Comparison of ENCODE assay signal across 33 cellular contexts in genomic region chr3:159221335-159221734, GRCh38.
DNase-seq lines count a peak whose midpoint lies in the region; ATAC-seq and TF ChIP-seq lines count a peak whose summit lies in the region.
"Had no signal": no experiment of that assay in that cellular context is flagged by ENCODE, and none has a peak within 500 bp of the region (broad histone marks: within the 10 kb centered on the region; RNA-seq: fewer than 3 reads in every experiment).

No MANE protein-coding gene starts in this region.

- no peak for ATAC-seq in GM21515 (IDR thresholded peaks at IDR 0.05; ENCODE audit: unreplicated experiment)
- ATAC-seq in activated CD8-positive, alpha-beta memory T cell treated with anti-CD3 and anti-CD28 coated beads, Interleukin-2, amount 10 ng/mL, durations not matched to agents 7 days and 5 days = no peak
- ATAC-seq: A549; CD8-positive, alpha-beta T cell had no signal

- no peaks in the 10 kb centered on the region for H3K27me3 ChIP-seq in neural cell (ENCODE audit: insufficient read depth, low read depth, low read length)
- H3K27me3 ChIP-seq in MG63 = peaks cover 18% of the 10 kb centered on the region
- H3K27me3 ChIP-seq: BE2C; BLaER1; BLaER1 treated with 17β-estradiol and CSF1 and Interleukin-3, amounts not matched to agents 10 nM and 100 nM had no signal

- H3K27ac ChIP-seq in neural cell (ENCODE audit: low read length) = peak overlapping the region; percentile 77
- H3K27ac ChIP-seq: 22Rv1; A549; BLaER1; BLaER1 treated with 17β-estradiol and CSF1 and Interleukin-3, amounts not matched to agents 10 nM and 100 nM; C4-2B had no signal

- peaks cover 14% of the 10 kb centered on the region for H3F3A ChIP-seq in neural cell (ENCODE audit: insufficient read depth, low read length, poor library complexity, severe bottlenecking)

- H3K27me3 Mint-ChIP-seq in activated CD8-positive, alpha-beta memory T cell treated with anti-CD3 and anti-CD28 coated beads, Interleukin-2, amount 10 ng/mL, durations not matched to agents 7 days and 5 days = no peaks in the 10 kb centered on the region
- H3K27me3 Mint-ChIP-seq: CD4-positive, alpha-beta T cell; CD4-positive, CD25-positive, alpha-beta regulatory T cell had no signal

- TF ChIP-seq RAD21 in neural cell (conservative IDR thresholded peaks at IDR 0.05) = peak; percentile 57

- H3K9me3 Mint-ChIP-seq in activated CD8-positive, alpha-beta memory T cell treated with anti-CD3 and anti-CD28 coated beads, Interleukin-2, amount 10 ng/mL, durations not matched to agents 7 days and 5 days (ENCODE audit: low read depth) = no peaks in the 10 kb centered on the region
- H3K9me3 Mint-ChIP-seq: CD14-positive monocyte; CD4-positive, alpha-beta T cell; CD8-positive, alpha-beta T cell had no signal

- TF ChIP-seq CTCF in neural cell (IDR thresholded peaks at IDR 0.05; ENCODE audit: poor library complexity, severe bottlenecking) = no peak

- no peaks in the 10 kb centered on the region for H3K36me3 ChIP-seq in neural cell (ENCODE audit: insufficient read depth, low read length)
- H3K36me3 ChIP-seq in MG63 = no peaks in the 10 kb centered on the region
- H3K36me3 ChIP-seq: BE2C; BLaER1; BLaER1 treated with 17β-estradiol and CSF1 and Interleukin-3, amounts not matched to agents 10 nM and 100 nM had no signal

- no peaks in the 10 kb centered on the region for H3K36me3 Mint-ChIP-seq in activated CD8-positive, alpha-beta memory T cell treated with anti-CD3 and anti-CD28 coated beads, Interleukin-2, amount 10 ng/mL, durations not matched to agents 7 days and 5 days
- H3K36me3 Mint-ChIP-seq: CD14-positive monocyte; CD4-positive, alpha-beta memory T cell; CD4-positive, CD25-positive, alpha-beta regulatory T cell; CD8-positive, alpha-beta memory T cell; CD8-positive, alpha-beta T cell had no signal

- TF ChIP-seq EP300 in neural cell (conservative IDR thresholded peaks at IDR 0.05; ENCODE audit: poor library complexity, severe bottlenecking) = peak; percentile 90

- DNase-seq in NCI-H2227 (lab: John Stamatoyannopoulos, UW; ENCODE audit: unreplicated experiment) (peak; percentile 73), NCI-H2227 treated with DMSO at 0.1 percent for 48 hours (lab: John Stamatoyannopoulos, UW) (peak; percentile 83), MG63 (no peak)
- no peak for DNase-seq in activated CD8-positive, alpha-beta memory T cell treated with anti-CD3 and anti-CD28 coated beads, Interleukin-2, amount 10 ng/mL, durations not matched to agents 7 days and 5 days
- DNase-seq: 8988T; ACHN; AML-193; BE2C; C1 segment of cervical spinal cord; Caco-2; Calu3; CD4-positive, alpha-beta memory T cell; CD4-positive, alpha-beta T cell; CD4-positive, CD25-positive, alpha-beta regulatory T cell; CD8-positive, alpha-beta memory T cell; CD8-positive, alpha-beta T cell; COR-L47; DMS 273 treated with DMSO at 0.1 percent for 48 hours; DMS153; DMS53; DMS79; DMS79 treated with DMSO at 0.1 percent for 48 hours; DND-41; EL had no signal

- no peaks in the 10 kb centered on the region for H3K9me3 ChIP-seq in neural cell (ENCODE audit: low read length)
- no peaks in the 10 kb centered on the region for H3K9me3 ChIP-seq in MG63
- H3K9me3 ChIP-seq: A549; BE2C; BLaER1; BLaER1 treated with 17β-estradiol and CSF1 and Interleukin-3, amounts not matched to agents 10 nM and 100 nM; Caco-2 had no signal

- no peaks in the 10 kb centered on the region for H4K20me1 ChIP-seq in neural cell (ENCODE audit: insufficient read depth)
- H4K20me1 ChIP-seq: BLaER1; BLaER1 treated with 17β-estradiol and CSF1 and Interleukin-3, amounts not matched to agents 10 nM and 100 nM had no signal

- no peaks in the 10 kb centered on the region for H3K4me1 Mint-ChIP-seq in activated CD8-positive, alpha-beta memory T cell treated with anti-CD3 and anti-CD28 coated beads, Interleukin-2, amount 10 ng/mL, durations not matched to agents 7 days and 5 days
- H3K4me1 Mint-ChIP-seq: B cell; CD14-positive monocyte; CD4-positive, alpha-beta memory T cell; CD4-positive, CD25-positive, alpha-beta regulatory T cell; CD8-positive, alpha-beta memory T cell had no signal

- no peaks in the 10 kb centered on the region for H3K79me2 ChIP-seq in neural cell (replicated peaks; ENCODE audit: insufficient read depth, low read length)

- H3K4me3 ChIP-seq in neural cell (ENCODE audit: low read length) (no peak overlapping the region), MG63 (no peak overlapping the region)
- H3K4me3 ChIP-seq: A549; BLaER1; BLaER1 treated with 17β-estradiol and CSF1 and Interleukin-3, amounts not matched to agents 10 nM and 100 nM had no signal

- no peaks in the 10 kb centered on the region for H3K9me2 ChIP-seq in neural cell (ENCODE audit: insufficient read depth, low read length)

- H3K27ac Mint-ChIP-seq in activated CD8-positive, alpha-beta memory T cell treated with anti-CD3 and anti-CD28 coated beads, Interleukin-2, amount 10 ng/mL, durations not matched to agents 7 days and 5 days = no peak overlapping the region
- H3K27ac Mint-ChIP-seq: B cell; CD14-positive monocyte; CD4-positive, alpha-beta memory T cell; CD4-positive, alpha-beta T cell; CD4-positive, CD25-positive, alpha-beta regulatory T cell; CD8-positive, alpha-beta memory T cell; CD8-positive, alpha-beta T cell had no signal

- H3K9ac ChIP-seq in neural cell (ENCODE audit: low read length) = no peak overlapping the region
- H3K9ac ChIP-seq: BLaER1; BLaER1 treated with 17β-estradiol and CSF1 and Interleukin-3, amounts not matched to agents 10 nM and 100 nM had no signal

- no peak overlapping the region for H3K4me2 ChIP-seq in neural cell (ENCODE audit: low read length)
- H3K4me2 ChIP-seq: A549; BLaER1; BLaER1 treated with 17β-estradiol and CSF1 and Interleukin-3, amounts not matched to agents 10 nM and 100 nM had no signal

- H3K4me3 Mint-ChIP-seq in activated CD8-positive, alpha-beta memory T cell treated with anti-CD3 and anti-CD28 coated beads, Interleukin-2, amount 10 ng/mL, durations not matched to agents 7 days and 5 days = no peak overlapping the region
- H3K4me3 Mint-ChIP-seq: B cell; CD14-positive monocyte; CD4-positive, alpha-beta memory T cell; CD4-positive, alpha-beta T cell; CD4-positive, CD25-positive, alpha-beta regulatory T cell; CD8-positive, alpha-beta memory T cell; CD8-positive, alpha-beta T cell had no signal

- no peak overlapping the region for H2AFZ ChIP-seq in neural cell (ENCODE audit: low read depth, low read length)

- CTCF ChIA-PET in activated CD8-positive, alpha-beta memory T cell treated with anti-CD3 and anti-CD28 coated beads, Interleukin-2, amount 10 ng/mL, durations not matched to agents 7 days and 5 days (lab: Charles Lee) = no interaction called here

TF ChIP-seq in neural cell, 6 proteins besides CTCF, POLR2A, EP300 and RAD21:
- TF ChIP-seq SMC3 (conservative IDR thresholded peaks at IDR 0.05; ENCODE audit: poor library complexity) (peak; percentile 28), EZH2 (IDR thresholded peaks at IDR 0.05; ENCODE audit: borderline replicate concordance, insufficient read depth, low read length, poor library complexity, severe bottlenecking) (no peak), MXI1 (conservative IDR thresholded peaks at IDR 0.05; ENCODE audit: poor library complexity, severe bottlenecking) (no peak), POLR2AphosphoS5 (IDR thresholded peaks at IDR 0.05) (peak; percentile 90)
- TF ChIP-seq, protein P1, sequence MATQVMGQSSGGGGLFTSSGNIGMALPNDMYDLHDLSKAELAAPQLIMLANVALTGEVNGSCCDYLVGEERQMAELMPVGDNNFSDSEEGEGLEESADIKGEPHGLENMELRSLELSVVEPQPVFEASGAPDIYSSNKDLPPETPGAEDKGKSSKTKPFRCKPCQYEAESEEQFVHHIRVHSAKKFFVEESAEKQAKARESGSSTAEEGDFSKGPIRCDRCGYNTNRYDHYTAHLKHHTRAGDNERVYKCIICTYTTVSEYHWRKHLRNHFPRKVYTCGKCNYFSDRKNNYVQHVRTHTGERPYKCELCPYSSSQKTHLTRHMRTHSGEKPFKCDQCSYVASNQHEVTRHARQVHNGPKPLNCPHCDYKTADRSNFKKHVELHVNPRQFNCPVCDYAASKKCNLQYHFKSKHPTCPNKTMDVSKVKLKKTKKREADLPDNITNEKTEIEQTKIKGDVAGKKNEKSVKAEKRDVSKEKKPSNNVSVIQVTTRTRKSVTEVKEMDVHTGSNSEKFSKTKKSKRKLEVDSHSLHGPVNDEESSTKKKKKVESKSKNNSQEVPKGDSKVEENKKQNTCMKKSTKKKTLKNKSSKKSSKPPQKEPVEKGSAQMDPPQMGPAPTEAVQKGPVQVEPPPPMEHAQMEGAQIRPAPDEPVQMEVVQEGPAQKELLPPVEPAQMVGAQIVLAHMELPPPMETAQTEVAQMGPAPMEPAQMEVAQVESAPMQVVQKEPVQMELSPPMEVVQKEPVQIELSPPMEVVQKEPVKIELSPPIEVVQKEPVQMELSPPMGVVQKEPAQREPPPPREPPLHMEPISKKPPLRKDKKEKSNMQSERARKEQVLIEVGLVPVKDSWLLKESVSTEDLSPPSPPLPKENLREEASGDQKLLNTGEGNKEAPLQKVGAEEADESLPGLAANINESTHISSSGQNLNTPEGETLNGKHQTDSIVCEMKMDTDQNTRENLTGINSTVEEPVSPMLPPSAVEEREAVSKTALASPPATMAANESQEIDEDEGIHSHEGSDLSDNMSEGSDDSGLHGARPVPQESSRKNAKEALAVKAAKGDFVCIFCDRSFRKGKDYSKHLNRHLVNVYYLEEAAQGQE (IDR thresholded peaks at IDR 0.05; ENCODE audit: borderline replicate concordance) = peak; percentile 91

Comparison
In these comparisons a context has a peak if more than half of its experiments do, and no peak if none do; other contexts are left out.
1. DNase-seq: peak in NCI-H2227 (single experiment) and NCI-H2227 treated with DMSO at 0.1 percent for 48 hours (single experiment); none in activated CD8-positive, alpha-beta memory T cell treated with anti-CD3 and anti-CD28 coated beads, Interleukin-2, amount 10 ng/mL, durations not matched to agents 7 days and 5 days (single experiment) and MG63 (single experiment).